8 cellular contexts compared by ENCODE assay signal in the genomic region with DNA sequence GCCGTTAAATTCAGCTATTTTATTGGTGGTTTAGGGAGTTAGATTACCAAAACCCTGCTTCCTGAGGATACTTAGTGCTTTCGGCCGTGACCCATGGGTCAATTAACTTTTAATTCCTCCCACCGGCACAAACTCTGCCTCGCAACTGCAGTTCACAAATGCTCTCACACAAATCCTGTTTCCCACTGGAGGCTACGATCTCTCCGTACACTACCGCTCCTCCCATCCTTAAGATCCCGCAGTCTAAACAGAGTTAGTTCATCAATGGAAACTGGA. TPM values are rescaled to one million over a fixed set of nuclear protein-coding genes. Genes with fewer than 3 reads are reported as not detected.
DNase-seq lines count a peak whose midpoint lies in the region; ATAC-seq and TF ChIP-seq lines count a peak whose summit lies in the region.

No MANE protein-coding gene starts in this region.

- no peak for TF ChIP-seq POLR2A in NB4 (IDR thresholded peaks at IDR 0.05; ENCODE audit: extremely low read depth, insufficient read length)

- no peak for ATAC-seq in HG02642 (IDR thresholded peaks at IDR 0.05; ENCODE audit: poor library complexity, unreplicated experiment)

- H3K36me3 ChIP-seq in BE2C (peaks cover 8% of the 10 kb centered on the region; the same call in 1 of the 2 replicates), neutrophil (peaks cover 13% of the 10 kb centered on the region)

- H3K27me3 ChIP-seq in BE2C (no peaks in the 10 kb centered on the region), neutrophil (no peaks in the 10 kb centered on the region)

- TF ChIP-seq CTCF in BE2C (IDR thresholded peaks at IDR 0.05; ENCODE audit: low read depth, low read length) (no peak), NB4 (IDR thresholded peaks at IDR 0.05; ENCODE audit: low read depth, low read length) (no peak), neutrophil (IDR thresholded peaks at IDR 0.05) (no peak)

- no peaks in the 10 kb centered on the region for H3K9me3 ChIP-seq in BE2C
- no peaks in the 10 kb centered on the region for H3K9me3 ChIP-seq in neutrophil

- H3K4me3 ChIP-seq in BE2C (ENCODE audit: low read depth, low read length) (peak overlapping the region; percentile 91), NB4 (ENCODE audit: low read depth, low read length) (peak overlapping the region; percentile 88), neutrophil (ENCODE audit: low read depth in 1 of 2, low read length in 1 of 2) (peak overlapping the region; percentile 84 to 98)

- H3K27ac ChIP-seq in epithelial cell of prostate (peak overlapping the region; percentile 97), neutrophil (peak overlapping the region; percentile 96)

- H3K4me1 ChIP-seq in BE2C (peaks cover 14% of the 10 kb centered on the region), neutrophil (ENCODE audit: control insufficient read depth in 1 of 2, insufficient read depth in 1 of 2, low read depth in 1 of 2, low read length in 1 of 2) (peaks cover 75 to 77% of the 10 kb centered on the region in 2 experiments)

- DNase-seq in BE2C, result no peak
- DNase-seq in NB4 (ENCODE audit: low read depth), result no peak
- DNase-seq in epithelial cell of prostate (ENCODE audit: low read depth, low spot score), result no peak
- DNase-seq in NCI-H146 (lab: John Stamatoyannopoulos, UW), result no peak
- no peak for DNase-seq in stimulated activated CD4-positive, alpha-beta T cell treated with anti-CD3 and anti-CD28 coated beads, Interleukin-2, amount 100 ng/mL, for 48 hours
- no peak for DNase-seq in NCI-H2171 (lab: John Stamatoyannopoulos, UW)

RNA-seq across cellular contexts. Expression of a gene that starts 0.4 kb away (rescaled TPM):
- polyA plus RNA-seq in BE2C (2012; ENCODE audit: insufficient read depth, insufficient read length, low read depth), result 10.3 TPM

RNA-seq across cellular contexts. Expression of a gene that starts 0.5 kb away (rescaled TPM):
- polyA plus RNA-seq in BE2C (2012; ENCODE audit: insufficient read depth, insufficient read length, low read depth), result 23.7 TPM

RNA-seq across cellular contexts. Expression of a gene that starts 60.0 kb away (rescaled TPM):
- 511 TPM for polyA plus RNA-seq in BE2C (2012; ENCODE audit: insufficient read depth, insufficient read length, low read depth)
